8 cellular contexts compared by ENCODE assay signal in the genomic region with DNA sequence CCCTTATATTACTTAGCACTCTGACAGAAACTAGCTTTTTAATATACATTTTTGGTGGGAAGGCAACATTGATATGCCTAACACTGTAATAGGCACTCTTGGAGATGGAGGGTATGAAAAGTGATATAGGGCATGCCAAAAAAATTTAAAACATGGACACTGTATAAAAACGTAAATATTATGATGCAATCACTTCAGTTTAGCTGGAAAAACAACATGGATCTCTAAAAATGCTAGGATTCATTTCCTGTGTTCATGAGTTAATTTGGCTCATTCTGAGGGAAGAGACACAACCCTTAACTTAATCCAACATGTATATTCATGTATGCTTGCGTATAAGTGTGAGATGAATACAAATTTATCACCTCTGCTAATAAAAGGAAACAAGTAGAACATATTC.
"Had no signal": no experiment of that assay in that cellular context is flagged by ENCODE, and none has a peak within 500 bp of the region (broad histone marks: within the 10 kb centered on the region; RNA-seq: fewer than 3 reads in every experiment).

No MANE protein-coding gene starts in this region.

- ATAC-seq: GM12878 had no signal

- FAIRE-seq: G401.6, GM12878, GM12891, GM12892, GM18507, GM19239 had no signal

- DNase-seq: GDM1, GF-D8 had no signal

- H3K4me3 ChIP-seq: GM12878 had no signal
